In the genomic region with DNA sequence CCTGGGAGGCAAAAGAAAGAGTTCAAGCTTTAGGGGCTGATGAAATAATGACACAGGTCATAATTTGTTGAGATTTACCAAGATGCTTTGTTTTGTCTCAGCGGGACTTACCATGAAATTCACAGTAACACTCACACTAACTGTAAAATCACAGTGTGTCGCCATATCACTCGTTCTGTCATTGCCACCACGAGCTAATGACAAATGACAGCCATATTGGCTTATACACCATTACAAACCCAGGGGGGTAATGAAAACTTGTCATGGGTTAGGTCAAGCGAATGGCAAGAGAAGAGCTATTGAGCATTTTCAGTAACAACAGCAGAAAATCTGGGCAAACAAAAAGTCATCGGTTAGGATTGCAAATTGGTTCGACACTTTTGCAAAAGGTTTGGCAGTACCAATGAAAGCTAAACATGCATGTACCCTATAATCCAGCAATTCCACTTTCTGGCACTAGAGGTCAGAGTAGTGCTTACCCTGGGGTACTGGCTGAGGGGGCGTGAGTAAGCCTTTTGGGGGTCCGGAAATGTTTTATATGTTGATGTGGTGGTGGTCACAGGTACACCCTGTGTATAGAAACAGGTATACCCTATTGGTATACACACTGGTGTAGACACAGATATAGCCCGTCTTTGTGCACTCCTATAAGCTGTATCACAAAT, we compare ENCODE assay signal across 10 cellular contexts.
A peak's percentile ranks its signal among the peaks of the same experiment; 100 is the strongest.
DNase-seq lines count a peak whose midpoint lies in the region; ATAC-seq, FAIRE-seq and TF ChIP-seq lines count a peak whose summit lies in the region.
"Had no signal": no experiment of that assay in that cellular context is flagged by ENCODE, and none has a peak within 500 bp of the region (broad histone marks: within the 10 kb centered on the region; RNA-seq: fewer than 3 reads in every experiment).

No MANE protein-coding gene starts in this region.

- H3K4me3 ChIP-seq in RWPE2 (ENCODE audit: severe bottlenecking): no peak overlapping the region
- H3K4me3 ChIP-seq: skin epidermis had no signal

- no peak for ATAC-seq in RWPE2 (ENCODE audit: low read depth)
- no peak for ATAC-seq in HG03097 (IDR thresholded peaks at IDR 0.05; ENCODE audit: low FRiP score, unreplicated experiment)

- TF ChIP-seq POLR2A in H54 (IDR thresholded peaks at IDR 0.05; ENCODE audit: low read depth, low read length): no peak

- TF ChIP-seq CTCF in CD14-positive monocyte (IDR thresholded peaks at IDR 0.05) (peak; percentile 23), RWPE2 (IDR thresholded peaks at IDR 0.05; ENCODE audit: poor library complexity, severe bottlenecking) (peak; percentile 46)

- H3K4me1 ChIP-seq in RWPE2 (ENCODE audit: insufficient read depth, poor library complexity, severe bottlenecking): no peaks in the 10 kb centered on the region

- no peak for DNase-seq in CD14-positive monocyte (ENCODE audit: low spot score)
- no peak for DNase-seq in GM19239 (ENCODE audit: insufficient read length, low spot score)
- DNase-seq in RWPE2 (ENCODE audit: low spot score): no peak
- DNase-seq in stimulated activated CD4-positive, alpha-beta T cell treated with anti-CD3 and anti-CD28 coated beads, Interleukin-4, amount 100 ng/mL, for 4 hours: no peak
- no peak for DNase-seq in dedifferentiated amniotic fluid mesenchymal stem cell (ENCODE audit: extremely low spot score)
- no peak for DNase-seq in H54 (ENCODE audit: insufficient read length, low spot score)

- no peak overlapping the region for H3K27ac Mint-ChIP-seq in CD14-positive monocyte
- H3K27ac Mint-ChIP-seq: activated naive CD4-positive, alpha-beta T cell treated with anti-CD3 and anti-CD28 coated beads, Interleukin-2, amount 50 U/mL, for 24 hours had no signal

- no peaks in the 10 kb centered on the region for H3K27me3 ChIP-seq in RWPE2 (ENCODE audit: insufficient read depth, poor library complexity, severe bottlenecking)

- FAIRE-seq in GM19239 (lab: Jason Lieb, UNC) (peak; percentile 78), islet of Langerhans (lab: Jason Lieb, UNC) (peak; percentile 81), H54 (lab: Jason Lieb, UNC) (no peak)

- H3K9me3 Mint-ChIP-seq in CD14-positive monocyte: no peaks in the 10 kb centered on the region
- H3K9me3 Mint-ChIP-seq: activated naive CD4-positive, alpha-beta T cell treated with anti-CD3 and anti-CD28 coated beads, Interleukin-2, amount 50 U/mL, for 24 hours had no signal

- H3K9me3 ChIP-seq in RWPE2 (ENCODE audit: severe bottlenecking): no peaks in the 10 kb centered on the region

- no peak overlapping the region for H3K27ac ChIP-seq in RWPE2 (ENCODE audit: poor library complexity, severe bottlenecking)
- H3K27ac ChIP-seq: skin epidermis had no signal

- no peaks in the 10 kb centered on the region for H3K36me3 Mint-ChIP-seq in CD14-positive monocyte
- H3K36me3 Mint-ChIP-seq: activated naive CD4-positive, alpha-beta T cell treated with anti-CD3 and anti-CD28 coated beads, Interleukin-2, amount 50 U/mL, for 24 hours had no signal

- no peak overlapping the region for H3K4me3 Mint-ChIP-seq in CD14-positive monocyte
- H3K4me3 Mint-ChIP-seq: activated naive CD4-positive, alpha-beta T cell treated with anti-CD3 and anti-CD28 coated beads, Interleukin-2, amount 50 U/mL, for 24 hours had no signal

- no peaks in the 10 kb centered on the region for H3K4me1 Mint-ChIP-seq in CD14-positive monocyte
- H3K4me1 Mint-ChIP-seq: activated naive CD4-positive, alpha-beta T cell treated with anti-CD3 and anti-CD28 coated beads, Interleukin-2, amount 50 U/mL, for 24 hours had no signal

- intact Hi-C loops in CD14-positive monocyte (cut with micrococcal nuclease): no loop called here

- peaks cover 0 to 12% (median 4%) of the 10 kb centered on the region in 3 donors for H3K27me3 Mint-ChIP-seq in CD14-positive monocyte (ENCODE audit: low read depth in 3 of 3)
- H3K27me3 Mint-ChIP-seq: activated naive CD4-positive, alpha-beta T cell treated with anti-CD3 and anti-CD28 coated beads, Interleukin-2, amount 50 U/mL, for 24 hours had no signal

- H3K36me3 ChIP-seq in RWPE2 (ENCODE audit: low read depth): no peaks in the 10 kb centered on the region
